In the genomic region with DNA sequence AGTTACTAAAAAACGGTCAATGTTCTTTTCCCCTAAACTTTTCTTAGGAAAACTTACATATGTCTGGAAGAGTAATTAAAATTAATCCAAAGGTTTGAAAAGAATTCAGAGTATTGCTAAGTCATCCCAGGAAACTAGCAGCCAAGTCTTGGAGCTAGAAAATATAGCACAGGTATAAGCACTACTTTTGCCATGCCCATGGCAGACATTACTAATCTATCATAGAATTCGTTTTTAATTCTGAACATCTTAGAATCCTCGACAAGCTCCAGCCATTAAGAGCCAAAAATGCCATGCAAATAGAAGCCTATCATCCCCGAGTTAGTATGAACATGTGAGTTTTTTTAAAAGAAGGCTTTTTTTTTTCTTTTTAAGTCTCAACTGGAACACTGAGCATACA, we compare ENCODE assay signal across 28 cellular contexts.
"Had no signal": no experiment of that assay in that cellular context is flagged by ENCODE, and none has a peak within 500 bp of the region (broad histone marks: within the 10 kb centered on the region; RNA-seq: fewer than 3 reads in every experiment).

No MANE protein-coding gene starts in this region.

- H3K9me3 ChIP-seq: MG63 had no signal

- H3K36me3 ChIP-seq: MG63 had no signal

- DNase-seq: Karpas-422, Kasumi-1, MG63, MM.1S, MV-4-11, NCI-H1048, NCI-H1092, NCI-H1092 treated with DMSO at 0.1 percent for 48 hours, NCI-H1417 treated with DMSO at 0.1 percent for 48 hours, NCI-H1436, NCI-H1436 treated with DMSO at 0.1 percent for 48 hours, NCI-H146, NCI-H1694, NCI-H1694 treated with DMSO at 0.1 percent for 48 hours, NCI-H187, NCI-H1930, NCI-H2029, NCI-H2029 treated with DMSO at 0.1 percent for 48 hours, NCI-H2081 treated with DMSO at 0.1 percent for 48 hours, NCI-H2107, NCI-H2171, NCI-H226, NCI-H345, NCI-H446, NCI-H446 treated with DMSO at 0.1 percent for 48 hours, NCI-H510A, NCI-H510A treated with DMSO at 0.1 percent for 48 hours, NCI-H524 treated with DMSO at 0.1 percent for 48 hours had no signal

- H3K4me3 ChIP-seq: MG63 had no signal

- H3K27me3 ChIP-seq: MG63 had no signal
